In genomic region chr20:19024296-19025035, GRCh38 we compare ENCODE assay signal across 19 cellular contexts.
"Had no signal": no experiment of that assay in that cellular context is flagged by ENCODE, and none has a peak within 500 bp of the region (broad histone marks: within the 10 kb centered on the region; RNA-seq: fewer than 3 reads in every experiment).

No MANE protein-coding gene starts in this region.

- H3K4me3 Mint-ChIP-seq: activated naive CD8-positive, alpha-beta T cell treated with anti-CD3 and anti-CD28 coated beads, Interleukin-2, amount 50 U/mL, for 24 hours; neural progenitor cell had no signal

- H3K4me1 Mint-ChIP-seq: neural progenitor cell had no signal

- H3K27ac ChIP-seq: gastroesophageal sphincter, neural progenitor cell, pancreas, transverse colon had no signal

- H3K4me1 ChIP-seq: neural progenitor cell, pancreas had no signal

- FAIRE-seq: astrocyte, pancreas had no signal

- H3K36me3 Mint-ChIP-seq: neural progenitor cell had no signal

- H3K4me3 ChIP-seq: gastroesophageal sphincter, heart right ventricle, neural progenitor cell, pancreas, transverse colon had no signal

- H3K9me3 Mint-ChIP-seq: neural progenitor cell had no signal

- ATAC-seq: activated CD4-positive, CD25-positive, alpha-beta regulatory T cell treated with anti-CD3 and anti-CD28 coated beads, Interleukin-2, amount 50 U/mL, for 24 hours; activated naive CD8-positive, alpha-beta T cell treated with anti-CD3 and anti-CD28 coated beads, Interleukin-2, amount 50 U/mL, for 24 hours; gastroesophageal sphincter; heart right ventricle; left colon had no signal

- H3K27ac Mint-ChIP-seq: activated naive CD8-positive, alpha-beta T cell treated with anti-CD3 and anti-CD28 coated beads, Interleukin-2, amount 50 U/mL, for 24 hours; neural progenitor cell had no signal

- H3K27me3 Mint-ChIP-seq: activated naive CD8-positive, alpha-beta T cell treated with anti-CD3 and anti-CD28 coated beads, Interleukin-2, amount 50 U/mL, for 24 hours had no signal

- H3K36me3 ChIP-seq: gastroesophageal sphincter, heart right ventricle, neural progenitor cell, pancreas, transverse colon had no signal

- H3K9me3 ChIP-seq: pancreas, transverse colon had no signal

- DNase-seq: activated CD4-positive, alpha-beta T cell treated with anti-CD3 and anti-CD28 coated beads, Interleukin-2, amount 50 U/mL, for 1 hour; activated naive CD4-positive, alpha-beta T cell treated with Interleukin-2 at 50 U/mL for 16 hours; activated naive CD8-positive, alpha-beta T cell treated with anti-CD3 and anti-CD28 coated beads, Interleukin-2, amount 50 U/mL, for 24 hours; dermis blood vessel endothelial cell; heart right ventricle; left colon; midbrain; pancreas; stimulated activated CD4-positive, alpha-beta T cell treated with anti-CD3 and anti-CD28 coated beads, Interleukin-15, amount 100 ng/mL, for 24 hours; stimulated activated CD4-positive, alpha-beta T cell treated with anti-CD3 and anti-CD28 coated beads, Interleukin-4, amount 100 ng/mL, for 24 hours; stimulated activated CD8-positive, alpha-beta memory T cell treated with anti-CD3 and anti-CD28 coated beads, Interleukin-4, amount 100 ng/mL, for 48 hours; stimulated activated naive CD4-positive, alpha-beta T cell treated with Interleukin-2 at 50 U/mL for 16 hours; substantia nigra; T-helper 9 cell; transverse colon had no signal

- H3K27me3 ChIP-seq: gastroesophageal sphincter, heart right ventricle, neural progenitor cell, pancreas, transverse colon had no signal
